17 cellular contexts compared by ENCODE assay signal in genomic region chr17:77688369-77688768, GRCh38.
DNase-seq lines count a peak whose midpoint lies in the region; ATAC-seq and TF ChIP-seq lines count a peak whose summit lies in the region.
"Had no signal": no experiment of that assay in that cellular context is flagged by ENCODE, and none has a peak within 500 bp of the region (broad histone marks: within the 10 kb centered on the region; RNA-seq: fewer than 3 reads in every experiment).

No MANE protein-coding gene starts in this region.

- no peak for ATAC-seq in HG02884 (IDR thresholded peaks at IDR 0.05; ENCODE audit: unreplicated experiment)
- ATAC-seq: A549; CD8-positive, alpha-beta T cell had no signal

- H3K27me3 ChIP-seq in WERI-Rb-1 (ENCODE audit: insufficient read depth, low read depth, severe bottlenecking), result no peaks in the 10 kb centered on the region

- no peaks in the 10 kb centered on the region for H3K9me3 ChIP-seq in WERI-Rb-1 (ENCODE audit: severe bottlenecking)
- H3K9me3 ChIP-seq: A549, HAP-1 had no signal

- no peak overlapping the region for H3K4me3 ChIP-seq in WERI-Rb-1 (ENCODE audit: low read depth, low read length)
- H3K4me3 ChIP-seq: A549, HAP-1 had no signal

- DNase-seq in activated CD8-positive, alpha-beta memory T cell treated with anti-CD3 and anti-CD28 coated beads, Interleukin-2, amount 50 U/mL, for 48 hours, result peak; percentile 3
- no peak for DNase-seq in activated CD8-positive, alpha-beta memory T cell treated with anti-CD3 and anti-CD28 coated beads, Interleukin-2, amount 50 U/mL, for 4 hours
- peak; percentile 5 for DNase-seq in WERI-Rb-1
- DNase-seq in islet precursor cell, result peak; percentile 21
- DNase-seq in HPDE6-E6E7 (ENCODE audit: extremely low spot score), result no peak
- no peak for DNase-seq in cerebellum (ENCODE audit: low spot score)
- DNase-seq: AML-193; Calu3; CD8-positive, alpha-beta T cell; DMS79 treated with DMSO at 0.1 percent for 48 hours; GF-D8; IMR-90 had no signal

- TF ChIP-seq CTCF in WERI-Rb-1 (IDR thresholded peaks at IDR 0.05; ENCODE audit: low read depth, low read length), result no peak

- no peak overlapping the region for H3K27ac ChIP-seq in WERI-Rb-1
- H3K27ac ChIP-seq: 22Rv1, A549, HL-60 had no signal

- H3K36me3 ChIP-seq in WERI-Rb-1, result no peaks in the 10 kb centered on the region
- H3K36me3 ChIP-seq: HAP-1 had no signal

Comparison
In these comparisons a context has a peak if more than half of its experiments do, and no peak if none do; other contexts are left out.
1. DNase-seq: peak in activated CD8-positive, alpha-beta memory T cell treated with anti-CD3 and anti-CD28 coated beads, Interleukin-2, amount 50 U/mL, for 48 hours (single experiment), WERI-Rb-1 (single experiment) and islet precursor cell (single experiment); none in activated CD8-positive, alpha-beta memory T cell treated with anti-CD3 and anti-CD28 coated beads, Interleukin-2, amount 50 U/mL, for 4 hours (single experiment), HPDE6-E6E7 (single experiment) and cerebellum (single experiment).